In the genomic region with DNA sequence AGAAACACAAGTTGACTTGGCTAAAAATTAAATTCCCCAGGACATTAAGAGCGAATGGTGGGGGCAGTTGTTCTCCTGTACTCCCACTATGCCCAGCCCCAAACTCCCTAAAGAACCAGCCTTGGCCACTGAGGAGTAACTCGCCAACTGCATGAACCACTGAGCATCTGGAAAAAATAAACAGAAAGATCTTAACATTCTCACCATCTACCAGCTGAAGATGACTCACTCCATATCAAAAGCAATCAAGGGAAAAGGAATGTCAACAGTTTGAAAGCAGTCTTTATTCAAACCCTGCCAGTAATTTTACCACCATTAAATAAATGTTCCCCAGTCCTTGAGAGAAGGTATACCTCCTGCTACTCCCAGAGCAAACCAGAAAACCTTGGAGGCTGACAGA, we compare ENCODE assay signal across 12 cellular contexts. TPM values are rescaled to one million over a fixed set of nuclear protein-coding genes. Genes with fewer than 3 reads are reported as not detected.
DNase-seq lines count a peak whose midpoint lies in the region; ATAC-seq and TF ChIP-seq lines count a peak whose summit lies in the region.
"Had no signal": no experiment of that assay in that cellular context is flagged by ENCODE, and none has a peak within 500 bp of the region (broad histone marks: within the 10 kb centered on the region; RNA-seq: fewer than 3 reads in every experiment).

No MANE protein-coding gene starts in this region.

- intact Hi-C loops in right cardiac atrium (cut with DNase I) = loop anchor here in 1 of 4 donors (5.0 kb wide), 1 partner anchor 49 kb away; no protein-coding TSS in a partner anchor

- 52% methylated on average over 2 of the region's 2 CpGs for WGBS in right cardiac atrium

- no peaks in the 10 kb centered on the region for H3K9me3 ChIP-seq in right cardiac atrium (ENCODE audit: control insufficient read depth, low read length)
- H3K9me3 ChIP-seq: neutrophil had no signal

- H3K4me1 ChIP-seq in right cardiac atrium (ENCODE audit: control insufficient read depth, insufficient read depth, low read length) = peaks cover 4% of the 10 kb centered on the region

- H3K27ac ChIP-seq in right cardiac atrium (ENCODE audit: low read length) = no peak overlapping the region
- H3K27ac ChIP-seq: neutrophil had no signal

- in situ Hi-C loops in Caki2 (cut with HindIII; ENCODE audit: low pct_unique_long_range_greater_than_20kb, low sequenced_read_pairs) = no loop called here

- H3K4me3 ChIP-seq in choroid plexus epithelial cell (ENCODE audit: low read depth, low read length) (no peak overlapping the region), right cardiac atrium (ENCODE audit: low read length) (no peak overlapping the region)

- DNase-seq in Caki2 (ENCODE audit: low read depth) = peak; percentile 89
- DNase-seq in NCI-H2029 (lab: John Stamatoyannopoulos, UW) = peak; percentile 43
- DNase-seq in choroid plexus epithelial cell (ENCODE audit: low read depth) = peak; percentile 67
- DNase-seq in myocyte (ENCODE audit: low read depth) = peak; percentile 83
- DNase-seq in NCI-H526 treated with DMSO at 0.1 percent for 48 hours (lab: John Stamatoyannopoulos, UW) = no peak
- DNase-seq in NCI-H2081 treated with DMSO at 0.1 percent for 48 hours (lab: John Stamatoyannopoulos, UW) = no peak
- DNase-seq in right cardiac atrium = no peak
- DNase-seq: activated naive CD4-positive, alpha-beta T cell treated with anti-CD3 and anti-CD28 coated beads for 36 hours; DND-41; NCI-H446 treated with DMSO at 0.1 percent for 48 hours had no signal

- H3K27me3 ChIP-seq in right cardiac atrium (ENCODE audit: control insufficient read depth, insufficient read depth) = no peaks in the 10 kb centered on the region
- H3K27me3 ChIP-seq: neutrophil had no signal

- no peak for ATAC-seq in HG03097 (IDR thresholded peaks at IDR 0.05; ENCODE audit: low FRiP score, unreplicated experiment)
- ATAC-seq in right cardiac atrium = no peak

- no peak for TF ChIP-seq CTCF in choroid plexus epithelial cell (conservative IDR thresholded peaks at IDR 0.05; ENCODE audit: low read depth, low read length)

RNA-seq across cellular contexts. Expression of gene CTTNBP2, which starts 45.4 kb away (rescaled TPM):
- total RNA-seq in Caki2 (2014; rRNA removed; shearing (Covaris generic); ENCODE audit: low replicate concordance) = not detected in 2 replicates
- 3.1 and 6.1 TPM in 2 replicates for total RNA-seq in myocyte
- 0.83 TPM for polyA plus RNA-seq in myocyte (2012)
- total RNA-seq in right cardiac atrium = 1 to 10 TPM; 4.1 to 5.5 (median 4.4) TPM
- polyA plus RNA-seq in right cardiac atrium = 2.0 TPM
- total RNA-seq: activated naive CD4-positive, alpha-beta T cell treated with anti-CD3 and anti-CD28 coated beads for 36 hours had no signal

Comparison
In these comparisons a context has a peak if more than half of its experiments do, and no peak if none do; other contexts are left out.
1. DNase-seq: peak in Caki2 (single experiment), NCI-H2029 (single experiment), choroid plexus epithelial cell (single experiment) and myocyte (single experiment); none in NCI-H526 treated with DMSO at 0.1 percent for 48 hours (single experiment), NCI-H2081 treated with DMSO at 0.1 percent for 48 hours (single experiment) and right cardiac atrium (0 of 3).